1 cellular context compared by ENCODE assay signal in the genomic region with DNA sequence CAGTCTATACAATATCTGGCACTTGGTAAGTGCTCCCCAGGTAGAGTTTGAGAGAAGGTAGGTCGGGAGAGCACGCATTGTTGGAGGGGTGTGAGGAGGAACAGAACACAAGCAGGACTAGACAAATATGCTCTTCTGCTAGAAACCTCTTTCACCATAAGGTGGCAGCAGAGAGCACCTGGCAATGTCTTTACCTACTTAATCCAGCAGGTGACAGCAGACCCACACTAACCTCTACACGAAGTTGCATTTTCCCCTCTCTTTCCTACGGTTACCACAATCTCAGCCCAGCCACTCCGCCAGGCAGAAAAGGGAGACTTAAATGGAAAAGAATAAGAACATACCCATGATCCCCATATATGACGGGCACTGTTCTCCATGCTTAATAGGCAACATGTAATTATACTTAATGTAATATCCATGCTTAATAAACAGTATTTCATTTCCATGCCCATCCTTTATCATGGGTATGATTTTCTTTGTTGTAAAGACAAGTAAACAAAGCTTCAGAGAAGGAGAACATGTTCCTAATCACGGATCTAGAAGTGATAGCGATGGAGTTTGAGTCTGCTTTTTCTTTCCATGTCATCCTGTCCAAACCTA.
A peak's percentile ranks its signal among the peaks of the same experiment; 100 is the strongest.
TF ChIP-seq lines count a peak whose summit lies in the region.

No MANE protein-coding gene starts in this region.

TF ChIP-seq in K562, 482 proteins besides CTCF, POLR2A, EP300 and RAD21 (continued from another document):
- TF ChIP-seq, protein P1, sequence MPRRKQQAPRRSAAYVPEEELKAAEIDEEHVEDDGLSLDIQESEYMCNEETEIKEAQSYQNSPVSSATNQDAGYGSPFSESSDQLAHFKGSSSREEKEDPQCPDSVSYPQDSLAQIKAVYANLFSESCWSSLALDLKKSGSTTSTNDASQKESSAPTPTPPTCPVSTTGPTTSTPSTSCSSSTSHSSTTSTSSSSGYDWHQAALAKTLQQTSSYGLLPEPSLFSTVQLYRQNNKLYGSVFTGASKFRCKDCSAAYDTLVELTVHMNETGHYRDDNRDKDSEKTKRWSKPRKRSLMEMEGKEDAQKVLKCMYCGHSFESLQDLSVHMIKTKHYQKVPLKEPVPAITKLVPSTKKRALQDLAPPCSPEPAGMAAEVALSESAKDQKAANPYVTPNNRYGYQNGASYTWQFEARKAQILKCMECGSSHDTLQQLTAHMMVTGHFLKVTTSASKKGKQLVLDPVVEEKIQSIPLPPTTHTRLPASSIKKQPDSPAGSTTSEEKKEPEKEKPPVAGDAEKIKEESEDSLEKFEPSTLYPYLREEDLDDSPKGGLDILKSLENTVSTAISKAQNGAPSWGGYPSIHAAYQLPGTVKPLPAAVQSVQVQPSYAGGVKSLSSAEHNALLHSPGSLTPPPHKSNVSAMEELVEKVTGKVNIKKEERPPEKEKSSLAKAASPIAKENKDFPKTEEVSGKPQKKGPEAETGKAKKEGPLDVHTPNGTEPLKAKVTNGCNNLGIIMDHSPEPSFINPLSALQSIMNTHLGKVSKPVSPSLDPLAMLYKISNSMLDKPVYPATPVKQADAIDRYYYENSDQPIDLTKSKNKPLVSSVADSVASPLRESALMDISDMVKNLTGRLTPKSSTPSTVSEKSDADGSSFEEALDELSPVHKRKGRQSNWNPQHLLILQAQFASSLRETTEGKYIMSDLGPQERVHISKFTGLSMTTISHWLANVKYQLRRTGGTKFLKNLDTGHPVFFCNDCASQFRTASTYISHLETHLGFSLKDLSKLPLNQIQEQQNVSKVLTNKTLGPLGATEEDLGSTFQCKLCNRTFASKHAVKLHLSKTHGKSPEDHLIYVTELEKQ (CRISPR knock-in tag; IDR thresholded peaks at IDR 0.05): no peak
- TF ChIP-seq SUPT5H (IDR thresholded peaks at IDR 0.05) (no peak), PTRF (tag; IDR thresholded peaks at IDR 0.05) (no peak), BRF1 (IDR thresholded peaks at IDR 0.05; ENCODE audit: borderline replicate concordance, extremely low read depth, insufficient read length) (no peak), ZNF507 (tag; conservative IDR thresholded peaks at IDR 0.05) (no peak), TBP (optimal IDR thresholded peaks at IDR 0.05; ENCODE audit: low read depth, low read length) (no peak), ZSCAN29 (IDR thresholded peaks at IDR 0.05) (no peak), ZNF41 (CRISPR knock-in tag; conservative IDR thresholded peaks at IDR 0.05) (no peak), NFIC (IDR thresholded peaks at IDR 0.05) (peak; percentile 42; the same call in 1 of the 2 replicates), TEAD4 (IDR thresholded peaks at IDR 0.05; ENCODE audit: low read length) (peak; percentile 42; the same call in 1 of the 2 replicates), TEAD4 (CRISPR knock-in tag; IDR thresholded peaks at IDR 0.05; ENCODE audit: borderline replicate concordance) (no peak), RCOR1 (IDR thresholded peaks at IDR 0.05; ENCODE audit: borderline replicate concordance in 1 of 2, low read depth in 2 of 2, low read length in 2 of 2) (peak in 1 of 2 experiments; percentile 26; a peak in 1 of 4 replicates), CCAR2 (IDR thresholded peaks at IDR 0.05; ENCODE audit: low read depth, low read length) (no peak), DACH1 (IDR thresholded peaks at IDR 0.05; ENCODE audit: partially characterized antibody) (peak; percentile 27), ZNF133 (CRISPR knock-in tag; IDR thresholded peaks at IDR 0.05) (no peak)
- TF ChIP-seq, protein P2, sequence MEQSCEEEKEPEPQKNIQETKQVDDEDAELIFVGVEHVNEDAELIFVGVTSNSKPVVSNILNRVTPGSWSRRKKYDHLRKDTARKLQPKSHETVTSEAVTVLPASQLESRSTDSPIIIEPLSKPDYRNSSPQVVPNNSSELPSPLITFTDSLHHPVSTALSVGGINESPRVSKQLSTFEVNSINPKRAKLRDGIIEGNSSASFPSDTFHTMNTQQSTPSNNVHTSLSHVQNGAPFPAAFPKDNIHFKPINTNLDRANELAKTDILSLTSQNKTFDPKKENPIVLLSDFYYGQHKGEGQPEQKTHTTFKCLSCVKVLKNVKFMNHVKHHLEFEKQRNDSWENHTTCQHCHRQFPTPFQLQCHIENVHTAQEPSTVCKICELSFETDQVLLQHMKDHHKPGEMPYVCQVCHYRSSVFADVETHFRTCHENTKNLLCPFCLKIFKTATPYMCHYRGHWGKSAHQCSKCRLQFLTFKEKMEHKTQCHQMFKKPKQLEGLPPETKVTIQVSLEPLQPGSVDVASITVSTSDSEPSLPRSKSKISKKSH (CRISPR knock-in tag; IDR thresholded peaks at IDR 0.05): no peak
- TF ChIP-seq, protein P3, sequence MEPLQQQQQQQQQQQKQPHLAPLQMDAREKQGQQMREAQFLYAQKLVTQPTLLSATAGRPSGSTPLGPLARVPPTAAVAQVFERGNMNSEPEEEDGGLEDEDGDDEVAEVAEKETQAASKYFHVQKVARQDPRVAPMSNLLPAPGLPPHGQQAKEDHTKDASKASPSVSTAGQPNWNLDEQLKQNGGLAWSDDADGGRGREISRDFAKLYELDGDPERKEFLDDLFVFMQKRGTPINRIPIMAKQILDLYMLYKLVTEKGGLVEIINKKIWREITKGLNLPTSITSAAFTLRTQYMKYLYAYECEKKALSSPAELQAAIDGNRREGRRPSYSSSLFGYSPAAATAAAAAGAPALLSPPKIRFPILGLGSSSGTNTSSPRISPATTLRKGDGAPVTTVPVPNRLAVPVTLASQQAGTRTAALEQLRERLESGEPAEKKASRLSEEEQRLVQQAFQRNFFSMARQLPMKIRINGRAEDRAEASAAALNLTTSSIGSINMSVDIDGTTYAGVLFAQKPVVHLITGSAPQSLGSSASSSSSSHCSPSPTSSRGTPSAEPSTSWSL (CRISPR knock-in tag; IDR thresholded peaks at IDR 0.05; ENCODE audit: borderline replicate concordance): no peak
- TF ChIP-seq, protein P4, sequence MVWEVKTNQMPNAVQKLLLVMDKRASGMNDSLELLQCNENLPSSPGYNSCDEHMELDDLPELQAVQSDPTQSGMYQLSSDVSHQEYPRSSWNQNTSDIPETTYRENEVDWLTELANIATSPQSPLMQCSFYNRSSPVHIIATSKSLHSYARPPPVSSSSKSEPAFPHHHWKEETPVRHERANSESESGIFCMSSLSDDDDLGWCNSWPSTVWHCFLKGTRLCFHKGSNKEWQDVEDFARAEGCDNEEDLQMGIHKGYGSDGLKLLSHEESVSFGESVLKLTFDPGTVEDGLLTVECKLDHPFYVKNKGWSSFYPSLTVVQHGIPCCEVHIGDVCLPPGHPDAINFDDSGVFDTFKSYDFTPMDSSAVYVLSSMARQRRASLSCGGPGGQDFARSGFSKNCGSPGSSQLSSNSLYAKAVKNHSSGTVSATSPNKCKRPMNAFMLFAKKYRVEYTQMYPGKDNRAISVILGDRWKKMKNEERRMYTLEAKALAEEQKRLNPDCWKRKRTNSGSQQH (CRISPR knock-in tag; IDR thresholded peaks at IDR 0.05): no peak
TF ChIP-seq in K562: peak in this region for 27.
